18 cellular contexts compared by ENCODE assay signal in genomic region chr14:74953686-74954085, GRCh38. TPM values are rescaled to one million over a fixed set of nuclear protein-coding genes. Genes with fewer than 3 reads are reported as not detected.
DNase-seq lines count a peak whose midpoint lies in the region; ATAC-seq and TF ChIP-seq lines count a peak whose summit lies in the region.
"Had no signal": no experiment of that assay in that cellular context is flagged by ENCODE, and none has a peak within 500 bp of the region (broad histone marks: within the 10 kb centered on the region; RNA-seq: fewer than 3 reads in every experiment).

No MANE protein-coding gene starts in this region.

- no peaks in the 10 kb centered on the region; the same call in none of the 2 replicates for H3K27me3 ChIP-seq in BJ (ENCODE audit: control insufficient read depth, insufficient read depth, low read length)
- H3K27me3 ChIP-seq in RWPE2 (ENCODE audit: insufficient read depth, poor library complexity, severe bottlenecking), result no peaks in the 10 kb centered on the region
- H3K27me3 ChIP-seq in skeletal muscle satellite cell (ENCODE audit: control insufficient read depth, insufficient read depth, low read length), result no peaks in the 10 kb centered on the region
- H3K27me3 ChIP-seq in GM23338 (ENCODE audit: insufficient read depth), result peaks cover 12% of the 10 kb centered on the region; the same call in 1 of the 2 replicates
- H3K27me3 ChIP-seq: transverse colon had no signal

- no peaks in the 10 kb centered on the region; the same call in 1 of the 2 replicates for H3F3A ChIP-seq in GM23338 (replicated peaks; ENCODE audit: low read depth)

- no peaks in the 10 kb centered on the region for H3K9me2 ChIP-seq in GM23338 (ENCODE audit: insufficient read depth)

- H3K27ac ChIP-seq in RWPE2 (ENCODE audit: poor library complexity, severe bottlenecking), result peak overlapping the region; percentile 23
- no peak overlapping the region for H3K27ac ChIP-seq in GM23338 (ENCODE audit: low read depth)
- H3K27ac ChIP-seq: PC-9 had no signal

- H3K36me3 Mint-ChIP-seq in GM23338 (ENCODE audit: low read depth), result no peaks in the 10 kb centered on the region; the same call in 2 of the 3 replicates
- H3K36me3 Mint-ChIP-seq: natural killer cell had no signal

- peaks cover 10% of the 10 kb centered on the region for H3K27me3 Mint-ChIP-seq in GM23338 (ENCODE audit: insufficient read depth, low read depth, poor library complexity)

- H3K4me2 ChIP-seq in skeletal muscle satellite cell (ENCODE audit: low read length), result peak overlapping the region; percentile 91
- no peak overlapping the region for H3K4me2 ChIP-seq in GM23338
- H3K4me2 ChIP-seq: PC-9 had no signal

- peak overlapping the region; percentile 73 for H3K9ac ChIP-seq in skeletal muscle satellite cell (ENCODE audit: low read depth, low read length)

- no peaks in the 10 kb centered on the region for H3K79me2 ChIP-seq in GM23338 (replicated peaks; ENCODE audit: insufficient read depth)

- H2AFZ ChIP-seq in GM23338, result no peak overlapping the region
- H2AFZ ChIP-seq: PC-9 had no signal

- POLR2A ChIA-PET in BJ (lab: Charles Lee), result no interaction called here

- CTCF ChIA-PET in BJ (lab: Yijun Ruan, JAX), result interaction anchor here (1.1 to 5.1 kb wide), 3 partner anchors 8 to 135 kb away, joined by 3 to 29 read pairs (median 27); no protein-coding TSS in a partner anchor

- H3K9me3 Mint-ChIP-seq in GM23338, result no peaks in the 10 kb centered on the region
- H3K9me3 Mint-ChIP-seq: natural killer cell; T-helper 1 cell treated with Interleukin-12 subunit alpha and Interleukin-12 subunit beta and Interleukin-4 antibody, amounts not matched to agents 30 μg/mL and 1 μg/mL, for 36 hours had no signal

- H3K27ac Mint-ChIP-seq in GM23338, result no peak overlapping the region
- H3K27ac Mint-ChIP-seq: activated CD4-positive, alpha-beta T cell treated with anti-CD3 and anti-CD28 coated beads for 36 hours; natural killer cell; T-helper 1 cell treated with Interleukin-12 subunit alpha and Interleukin-12 subunit beta and Interleukin-4 antibody, amounts not matched to agents 30 μg/mL and 1 μg/mL, for 36 hours had no signal

- H3K4me3 ChIP-seq in BJ (ENCODE audit: low read depth, low read length) (peak overlapping the region; percentile 45; the same call in 1 of the 2 replicates), RWPE2 (ENCODE audit: severe bottlenecking) (peak overlapping the region; percentile 51), foreskin fibroblast (ENCODE audit: low read depth in 1 of 2, low read length in 2 of 2) (peak overlapping the region; percentile 57 to 72), skeletal muscle satellite cell (ENCODE audit: low read length) (peak overlapping the region; percentile 75), GM23338 (no peak overlapping the region)
- H3K4me3 ChIP-seq: PC-9 had no signal

- peaks cover 13% of the 10 kb centered on the region for H3K4me1 ChIP-seq in RWPE2 (ENCODE audit: insufficient read depth, poor library complexity, severe bottlenecking)
- H3K4me1 ChIP-seq in skeletal muscle satellite cell (ENCODE audit: control insufficient read depth, insufficient read depth, low read length), result peaks cover 30% of the 10 kb centered on the region
- peaks cover 8% of the 10 kb centered on the region for H3K4me1 ChIP-seq in GM23338 (ENCODE audit: insufficient read depth)

- H4K20me1 ChIP-seq in GM23338 (replicated peaks; ENCODE audit: insufficient read depth), result no peaks in the 10 kb centered on the region

- no peak overlapping the region for H3K4me3 Mint-ChIP-seq in GM23338
- H3K4me3 Mint-ChIP-seq: activated CD4-positive, alpha-beta T cell treated with anti-CD3 and anti-CD28 coated beads for 36 hours; natural killer cell; T-helper 1 cell treated with Interleukin-12 subunit alpha and Interleukin-12 subunit beta and Interleukin-4 antibody, amounts not matched to agents 30 μg/mL and 1 μg/mL, for 36 hours had no signal

- H3K36me3 ChIP-seq in BJ (ENCODE audit: control insufficient read depth, insufficient read depth, low read length) (no peaks in the 10 kb centered on the region; the same call in 1 of the 2 replicates), RWPE2 (ENCODE audit: low read depth) (peaks cover 46% of the 10 kb centered on the region), skeletal muscle satellite cell (ENCODE audit: insufficient read depth, low read length) (peaks cover 39% of the 10 kb centered on the region), GM23338 (ENCODE audit: insufficient read depth) (no peaks in the 10 kb centered on the region)
- H3K36me3 ChIP-seq: transverse colon had no signal

- H3K4me1 Mint-ChIP-seq in GM23338, result peaks cover 13% of the 10 kb centered on the region; the same call in 2 of the 3 replicates
- H3K4me1 Mint-ChIP-seq: activated CD4-positive, alpha-beta T cell treated with anti-CD3 and anti-CD28 coated beads for 36 hours; natural killer cell had no signal

- no peak for DNase-seq in BJ (ENCODE audit: low read depth)
- DNase-seq in RWPE2 (ENCODE audit: low spot score), result no peak
- no peak for DNase-seq in foreskin fibroblast
- DNase-seq in Kasumi-1 (lab: John Stamatoyannopoulos, UW), result no peak
- DNase-seq in dedifferentiated amniotic fluid mesenchymal stem cell (ENCODE audit: extremely low spot score), result no peak
- no peak for DNase-seq in GM23338 (ENCODE audit: low spot score)
- DNase-seq: activated CD4-positive, alpha-beta T cell treated with anti-CD3 and anti-CD28 coated beads for 36 hours; activated T-cell treated with anti-CD3 and anti-CD28 coated beads, Interleukin-2, amount 50 U/mL, for 48 hours; effector memory CD4-positive, alpha-beta T cell; kidney; natural killer cell; NCI-H1048; stimulated activated CD4-positive, alpha-beta T cell treated with anti-CD3 and anti-CD28 coated beads, Interleukin-12 subunit alpha, Interleukin-12 subunit beta, amount 100 ng/mL, for 4 hours; transverse colon had no signal

- ATAC-seq in RWPE2 (ENCODE audit: low read depth) (no peak), GM19035 (IDR thresholded peaks at IDR 0.05; ENCODE audit: unreplicated experiment) (no peak), GM23338 (no peak)
- ATAC-seq: activated CD4-positive, alpha-beta T cell treated with anti-CD3 and anti-CD28 coated beads for 36 hours; natural killer cell had no signal

- H3K9me3 ChIP-seq in RWPE2 (ENCODE audit: severe bottlenecking), result no peaks in the 10 kb centered on the region
- H3K9me3 ChIP-seq in skeletal muscle satellite cell (replicated peaks; ENCODE audit: low read length), result no peaks in the 10 kb centered on the region
- H3K9me3 ChIP-seq: transverse colon had no signal

- TF ChIP-seq CTCF in BJ (IDR thresholded peaks at IDR 0.05; ENCODE audit: insufficient read depth, low read depth, low read length) (no peak), RWPE2 (IDR thresholded peaks at IDR 0.05; ENCODE audit: poor library complexity, severe bottlenecking) (no peak), foreskin fibroblast (IDR thresholded peaks at IDR 0.05; ENCODE audit: low read depth, low read length) (no peak), GM23338 (conservative IDR thresholded peaks at IDR 0.05; ENCODE audit: low read depth in 2 of 2) (no peak)

TF ChIP-seq in GM23338, 12 proteins besides CTCF, POLR2A, EP300 and RAD21 (continues in another document):
- TF ChIP-seq ETS1 (IDR thresholded peaks at IDR 0.05) (no peak), ZNF331 (CRISPR knock-in tag; IDR thresholded peaks at IDR 0.05; ENCODE audit: low read depth) (no peak), NANOG (IDR thresholded peaks at IDR 0.05; ENCODE audit: borderline replicate concordance) (no peak), CREB1 (CRISPR knock-in tag; IDR thresholded peaks at IDR 0.05; ENCODE audit: low read depth) (no peak), EZH2phosphoT487 (IDR thresholded peaks at IDR 0.05; ENCODE audit: unreplicated experiment) (no peak), JUNB (IDR thresholded peaks at IDR 0.05; ENCODE audit: unreplicated experiment) (no peak)

RNA-seq across cellular contexts. Expression of gene PGF, which starts 1.7 kb away (rescaled TPM):
- polyA plus RNA-seq in BJ (2011; rRNA removed), result 3.3 and 4.1 TPM in 2 replicates
- 2.0 and 2.1 TPM in 2 replicates for polyA minus RNA-seq in BJ (2011; rRNA and poly(A)+ RNA removed)
- 4.3 and 6.8 TPM in 2 replicates for total RNA-seq in skeletal muscle satellite cell (2012; rRNA removed)
- total RNA-seq in GM23338 (2014; rRNA removed; shearing (Covaris generic)), result 6.3 and 9.5 TPM in 2 replicates
- 2.9 and 5.1 TPM in 2 replicates for polyA plus RNA-seq in GM23338 (2016; fragmentation: Nextera tagmentation; extraction: Ambion mirVana)

RNA-seq across cellular contexts. Expression of gene RPS6KL1, which starts 30.6 kb away (rescaled TPM):
- polyA plus RNA-seq in BJ (2011; rRNA removed) (1.4 and 2.8 TPM in 2 replicates), GM23338 (2016; fragmentation: Nextera tagmentation; extraction: Ambion mirVana) (4.6 and 5.6 TPM in 2 replicates)
- 3.0 and 3.8 TPM in 2 replicates for polyA minus RNA-seq in BJ (2011; rRNA and poly(A)+ RNA removed)
- total RNA-seq in skeletal muscle satellite cell (2012; rRNA removed), result 0.22 and 1.5 TPM in 2 replicates
- total RNA-seq in GM23338 (2014; rRNA removed; shearing (Covaris generic)), result 6.5 and 11.6 TPM in 2 replicates

RNA-seq across cellular contexts. Expression of gene EIF2B2, which starts 49.0 kb away (rescaled TPM):
- polyA plus RNA-seq in BJ (2011; rRNA removed), result 78.0 and 79.8 TPM in 2 replicates
- 21.6 and 31.4 TPM in 2 replicates for polyA minus RNA-seq in BJ (2011; rRNA and poly(A)+ RNA removed)
- 27.5 and 49.2 TPM in 2 replicates for total RNA-seq in skeletal muscle satellite cell (2012; rRNA removed)
- 39.2 and 41.4 TPM in 2 replicates for total RNA-seq in GM23338 (2014; rRNA removed; shearing (Covaris generic))
- 36.4 and 40.5 TPM in 2 replicates for polyA plus RNA-seq in GM23338 (2016; fragmentation: Nextera tagmentation; extraction: Ambion mirVana)
